ENCODE assay signal across 14 cellular contexts in genomic region chr2:38113999-38114708, GRCh38. TPM values are rescaled to one million over a fixed set of nuclear protein-coding genes. Genes with fewer than 3 reads are reported as not detected.
DNase-seq lines count a peak whose midpoint lies in the region; ATAC-seq and TF ChIP-seq lines count a peak whose summit lies in the region.
"Had no signal": no experiment of that assay in that cellular context is flagged by ENCODE, and none has a peak within 500 bp of the region (broad histone marks: within the 10 kb centered on the region; RNA-seq: fewer than 3 reads in every experiment).

No MANE protein-coding gene starts in this region.

- H2AFZ ChIP-seq in PC-9, result no peak overlapping the region
- no peak overlapping the region for H2AFZ ChIP-seq in PC-3 (ENCODE audit: low read length)

- no peaks in the 10 kb centered on the region for H3K27me3 ChIP-seq in PC-9 (ENCODE audit: insufficient read depth, low read depth)
- H3K27me3 ChIP-seq in naive thymus-derived CD4-positive, alpha-beta T cell (ENCODE audit: control insufficient read depth in 2 of 2, insufficient read depth in 2 of 2, low read length in 2 of 2), result no peaks in the 10 kb centered on the region
- no peaks in the 10 kb centered on the region for H3K27me3 ChIP-seq in PC-3 (ENCODE audit: low read length)

- 0 out of 2 replicates have a peak, but pooled peaks cover 4% of the 10 kb centered on the region for H3K79me2 ChIP-seq in PC-9 (ENCODE audit: low read depth)
- H3K79me2 ChIP-seq in PC-3 (ENCODE audit: low read length), result no peaks in the 10 kb centered on the region

- peaks cover 0 to 7% (median 2%) of the 10 kb centered on the region in 7 donors for H3K9me3 Mint-ChIP-seq in CD14-positive monocyte
- H3K9me3 Mint-ChIP-seq in naive thymus-derived CD4-positive, alpha-beta T cell, result peaks cover 0 to 13% (median 2%) of the 10 kb centered on the region in 11 donors
- H3K9me3 Mint-ChIP-seq: neural crest cell had no signal

- no peak for TF ChIP-seq CTCF in CD14-positive monocyte (IDR thresholded peaks at IDR 0.05)
- TF ChIP-seq CTCF in PC-9 (conservative IDR thresholded peaks at IDR 0.05), result no peak
- no peak for TF ChIP-seq CTCF in PC-3 (conservative IDR thresholded peaks at IDR 0.05; ENCODE audit: low read depth, low read length)

- no peaks in the 10 kb centered on the region; the same call in 1 of the 2 replicates for H3K9me3 ChIP-seq in PC-9 (ENCODE audit: insufficient read depth, low read depth)
- H3K9me3 ChIP-seq in naive thymus-derived CD4-positive, alpha-beta T cell (ENCODE audit: control insufficient read depth in 2 of 3, low read length in 3 of 3), result no peaks in the 10 kb centered on the region
- no peaks in the 10 kb centered on the region for H3K9me3 ChIP-seq in PC-3 (ENCODE audit: low read length)

- H3K4me3 Mint-ChIP-seq in CD14-positive monocyte, result no peak overlapping the region
- no peak overlapping the region for H3K4me3 Mint-ChIP-seq in naive thymus-derived CD4-positive, alpha-beta T cell
- H3K4me3 Mint-ChIP-seq: endodermal cell; neural crest cell; stimulated activated naive CD8-positive, alpha-beta T cell treated with anti-CD3 and anti-CD28 coated beads, Interleukin-15, Interleukin-2, amounts not matched to agents 100 ng/mL and 50 ng/mL, for 24 hours had no signal

- H3K4me1 ChIP-seq in PC-9 (replicated peaks; ENCODE audit: insufficient read depth), result peaks cover 44% of the 10 kb centered on the region
- H3K4me1 ChIP-seq in naive thymus-derived CD4-positive, alpha-beta T cell (ENCODE audit: control insufficient read depth in 2 of 2, insufficient read depth in 2 of 2, low read length in 2 of 2), result no peaks in the 10 kb centered on the region
- H3K4me1 ChIP-seq in PC-3 (ENCODE audit: insufficient read depth, low read length), result peaks cover 16% of the 10 kb centered on the region

- H3K4me3 ChIP-seq in PC-9 (no peak overlapping the region), PC-3 (ENCODE audit: low read length) (no peak overlapping the region)
- no peak overlapping the region for H3K4me3 ChIP-seq in naive thymus-derived CD4-positive, alpha-beta T cell (ENCODE audit: low read length)

- peak; percentile 31 for ATAC-seq in naive thymus-derived CD4-positive, alpha-beta T cell
- ATAC-seq in GM18505 (IDR thresholded peaks at IDR 0.05; ENCODE audit: unreplicated experiment), result no peak
- no peak for ATAC-seq in PC-3

- H3F3A ChIP-seq in PC-9 (ENCODE audit: insufficient read depth, low read depth) (peaks cover 20% of the 10 kb centered on the region; the same call in 1 of the 2 replicates), PC-3 (ENCODE audit: low read length, unreplicated experiment) (no peaks in the 10 kb centered on the region)

- H3K36me3 Mint-ChIP-seq in CD14-positive monocyte, result peaks cover 4 to 5% of the 10 kb centered on the region in 2 donors
- H3K36me3 Mint-ChIP-seq in naive thymus-derived CD4-positive, alpha-beta T cell, result peaks cover 0 to 4% (median 0%) of the 10 kb centered on the region in 5 donors

- H3K9me2 ChIP-seq in PC-9 (ENCODE audit: insufficient read depth) (no peaks in the 10 kb centered on the region), PC-3 (replicated peaks; ENCODE audit: low read length) (no peaks in the 10 kb centered on the region)

- CTCF ChIA-PET in PC-9 (lab: Charles Lee) (interaction anchor here (0.6 kb wide), 1 partner anchor 38 kb away, joined by 3 read pairs; the partner anchor contains the start of gene CYP1B1), PC-3 (lab: Charles Lee) (no interaction called here)
- CTCF ChIA-PET in naive thymus-derived CD4-positive, alpha-beta T cell (lab: Charles Lee), result interaction anchor here (0.7 kb wide), 1 partner anchor 582 kb away, joined by 3 read pairs; no protein-coding TSS in a partner anchor

- BruUV-seq in PC-9 (replicated peaks; lab: Mats Ljungman, UMichigan) (no TSS peak), PC-3 (replicated peaks; lab: Mats Ljungman, UMichigan) (no TSS peak)

- no peak for TF ChIP-seq POLR2A in GM18505 (IDR thresholded peaks at IDR 0.05; ENCODE audit: borderline replicate concordance, extremely low read depth, insufficient read depth, insufficient read length)
- TF ChIP-seq POLR2A in erythroblast (IDR thresholded peaks at IDR 0.05; ENCODE audit: low read length), result no peak

- H3K9ac ChIP-seq in PC-3 (ENCODE audit: low read length), result no peak overlapping the region

- DNase-seq in CD14-positive monocyte (ENCODE audit: low spot score) (no peak), PC-9 (no peak), fibroblast of gingiva (ENCODE audit: low read depth) (peak; percentile 42), DMS79 (lab: John Stamatoyannopoulos, UW) (no peak), PC-3 (no peak), erythroblast (lab: John Stamatoyannopoulos, UW) (no peak)
- DNase-seq in naive thymus-derived CD4-positive, alpha-beta T cell, result no peak
- DNase-seq: activated CD8-positive, alpha-beta memory T cell treated with anti-CD3 and anti-CD28 coated beads for 24 hours; endodermal cell; NCI-H1417 treated with DMSO at 0.1 percent for 48 hours; NCI-H82 had no signal

- no peak overlapping the region for H3K4me2 ChIP-seq in PC-9
- no peak overlapping the region for H3K4me2 ChIP-seq in PC-3 (ENCODE audit: low read length)

- H3K27ac ChIP-seq in PC-9 (0 out of 2 replicates have a peak overlapping the region, but pooled peaks have one; percentile 26), PC-3 (ENCODE audit: low read length) (no peak overlapping the region)
- no peak overlapping the region for H3K27ac ChIP-seq in naive thymus-derived CD4-positive, alpha-beta T cell (ENCODE audit: low read depth, low read length)

- peak overlapping the region; percentile 82 to 92 (median 88) for H3K27ac Mint-ChIP-seq in CD14-positive monocyte
- no peak overlapping the region for H3K27ac Mint-ChIP-seq in naive thymus-derived CD4-positive, alpha-beta T cell
- H3K27ac Mint-ChIP-seq: endodermal cell; stimulated activated naive CD8-positive, alpha-beta T cell treated with anti-CD3 and anti-CD28 coated beads, Interleukin-15, Interleukin-2, amounts not matched to agents 100 ng/mL and 50 ng/mL, for 24 hours had no signal

- POLR2A ChIA-PET in PC-9 (lab: Charles Lee; ENCODE audit: unreplicated experiment), result interaction anchor here (0.7 kb wide), 1 partner anchor 83 kb away, joined by 3 read pairs; no protein-coding TSS in a partner anchor
- POLR2A ChIA-PET in naive thymus-derived CD4-positive, alpha-beta T cell (lab: Charles Lee), result no interaction called here
- POLR2A ChIA-PET in PC-3 (lab: Charles Lee; ENCODE audit: unreplicated experiment), result interaction anchor here (0.5 kb wide), 1 partner anchor 40 kb away, joined by 3 read pairs; no protein-coding TSS in a partner anchor

- H3K4me1 Mint-ChIP-seq in CD14-positive monocyte, result peaks cover 46% of the 10 kb centered on the region
- H3K4me1 Mint-ChIP-seq in naive thymus-derived CD4-positive, alpha-beta T cell, result peaks cover 0 to 4% (median 0%) of the 10 kb centered on the region in 7 donors

- intact Hi-C loops in CD14-positive monocyte (cut with micrococcal nuclease) (no loop called here), PC-9 (cut with micrococcal nuclease; ENCODE audit: unreplicated experiment) (no loop called here), PC-3 (cut with micrococcal nuclease) (loop anchor here (2.0 kb wide), 1 partner anchor 161 kb away; no protein-coding TSS in a partner anchor)
- intact Hi-C loops in naive thymus-derived CD4-positive, alpha-beta T cell (cut with micrococcal nuclease), result loop anchor here (2.0 to 10.0 kb wide), 2 partner anchors 161 to 949 kb away; no protein-coding TSS in a partner anchor

- peaks cover 0 to 2% (median under 1%) of the 10 kb centered on the region in 3 donors for H3K27me3 Mint-ChIP-seq in CD14-positive monocyte (ENCODE audit: low read depth in 3 of 3)
- H3K27me3 Mint-ChIP-seq in naive thymus-derived CD4-positive, alpha-beta T cell, result peaks cover 8 to 42% (median 38%) of the 10 kb centered on the region in 5 donors

- no peaks in the 10 kb centered on the region for H4K20me1 ChIP-seq in PC-9 (ENCODE audit: insufficient read depth)
- H4K20me1 ChIP-seq in PC-3 (ENCODE audit: low read length), result no peaks in the 10 kb centered on the region

- H3K36me3 ChIP-seq in PC-9 (ENCODE audit: low read depth) (no peaks in the 10 kb centered on the region), PC-3 (ENCODE audit: low read depth, low read length) (no peaks in the 10 kb centered on the region)
- H3K36me3 ChIP-seq in naive thymus-derived CD4-positive, alpha-beta T cell (ENCODE audit: control insufficient read depth in 2 of 3, insufficient read depth in 3 of 3, low read length in 3 of 3), result peaks cover 0 to 3% (median 0%) of the 10 kb centered on the region in 3 experiments

RNA-seq across cellular contexts. Expression of gene CYP1B1, which starts 38.2 kb away (rescaled TPM):
- 100 to 1,000 TPM; 162 to 250 TPM for polyA plus RNA-seq in CD14-positive monocyte
- total RNA-seq in PC-9 (2021) (36.3 and 39.4 TPM in 2 replicates), PC-3 (2014; rRNA removed) (37.2 and 50.0 TPM in 2 replicates)
- 10 to 100 TPM in 2 of 5 experiments, 1 to 10 TPM in 3; 1.6 to 24.9 (median 6.7) TPM for total RNA-seq in naive thymus-derived CD4-positive, alpha-beta T cell
- polyA plus RNA-seq in naive thymus-derived CD4-positive, alpha-beta T cell, result under 1 TPM in 1 of 2 donors, not detected in 1; 0.05 TPM

Comparison
In these comparisons a context has a peak if more than half of its experiments do, and no peak if none do; other contexts are left out.
1. H3K27ac Mint-ChIP-seq: peak in CD14-positive monocyte (7 of 7); none in naive thymus-derived CD4-positive, alpha-beta T cell (0 of 9).
2. intact Hi-C loops: an anchor here in naive thymus-derived CD4-positive, alpha-beta T cell (2.0 to 10.0 kb wide) and PC-3 (2.0 kb wide); none called in CD14-positive monocyte and PC-9.